Comparison of ENCODE assay signal across 12 cellular contexts in genomic region chr10:16987129-16987670, GRCh38.
DNase-seq lines count a peak whose midpoint lies in the region; ATAC-seq and TF ChIP-seq lines count a peak whose summit lies in the region.
"Had no signal": no experiment of that assay in that cellular context is flagged by ENCODE, and none has a peak within 500 bp of the region (broad histone marks: within the 10 kb centered on the region; RNA-seq: fewer than 3 reads in every experiment).

No MANE protein-coding gene starts in this region.

- no peaks in the 10 kb centered on the region for H3K79me2 ChIP-seq in neural progenitor cell (ENCODE audit: low read depth)

- H3K36me3 ChIP-seq in neural progenitor cell = no peaks in the 10 kb centered on the region

- TF ChIP-seq CTCF in WI38 (IDR thresholded peaks at IDR 0.05; ENCODE audit: low read depth, low read length) (no peak), fibroblast of mammary gland (conservative IDR thresholded peaks at IDR 0.05; ENCODE audit: control insufficient read depth, insufficient read depth, low read depth, low read length) (no peak), neural progenitor cell (IDR thresholded peaks at IDR 0.05) (no peak)

- H3K9me3 ChIP-seq in neural progenitor cell (ENCODE audit: low read depth) = no peaks in the 10 kb centered on the region

- peaks cover 10% of the 10 kb centered on the region for H3K27me3 Mint-ChIP-seq in neural progenitor cell (ENCODE audit: insufficient read depth, low read depth)
- H3K27me3 Mint-ChIP-seq in T-helper 2 cell treated with Interferon-gamma antibody and Interleukin-4, amounts not matched to agents 5 μg/mL and 100 μg/mL, for 36 hours (ENCODE audit: low read depth) = peaks cover 11% of the 10 kb centered on the region

- peak overlapping the region; percentile 4 for H3K4me3 Mint-ChIP-seq in neural progenitor cell
- no peak overlapping the region for H3K4me3 Mint-ChIP-seq in T-helper 2 cell treated with Interferon-gamma antibody and Interleukin-4, amounts not matched to agents 5 μg/mL and 100 μg/mL, for 36 hours
- H3K4me3 Mint-ChIP-seq: B cell had no signal

- H3K27me3 ChIP-seq in neural progenitor cell = no peaks in the 10 kb centered on the region

- H3F3A ChIP-seq in neural progenitor cell (ENCODE audit: low read depth) = no peaks in the 10 kb centered on the region

- H3K4me1 ChIP-seq in neural progenitor cell = peaks cover 17% of the 10 kb centered on the region

- DNase-seq in AG20443 (ENCODE audit: low spot score) (peak; percentile 47), fibroblast of mammary gland (ENCODE audit: low read depth) (peak; percentile 75), neural progenitor cell (ENCODE audit: low spot score) (no peak), RPMI8226 (no peak), NCI-H345 treated with DMSO at 0.1 percent for 48 hours (lab: John Stamatoyannopoulos, UW; ENCODE audit: unreplicated experiment) (no peak)
- DNase-seq in T-helper 2 cell treated with Interferon-gamma antibody and Interleukin-4, amounts not matched to agents 5 μg/mL and 100 μg/mL, for 36 hours (ENCODE audit: low spot score) = no peak
- DNase-seq: mesendoderm had no signal

- H2AFZ ChIP-seq in neural progenitor cell (replicated peaks) = peak overlapping the region; percentile 58

- H3K4me2 ChIP-seq in neural progenitor cell = no peak overlapping the region

- H4K20me1 ChIP-seq in neural progenitor cell (ENCODE audit: low read depth) = no peaks in the 10 kb centered on the region

- H3K27ac Mint-ChIP-seq in neural progenitor cell = peak overlapping the region; percentile 99
- no peak overlapping the region for H3K27ac Mint-ChIP-seq in T-helper 2 cell treated with Interferon-gamma antibody and Interleukin-4, amounts not matched to agents 5 μg/mL and 100 μg/mL, for 36 hours
- H3K27ac Mint-ChIP-seq: B cell had no signal

- peak overlapping the region; percentile 1; the same call in 1 of the 2 replicates for H3K4me3 ChIP-seq in WI38 (ENCODE audit: low read depth, low read length)
- no peak overlapping the region for H3K4me3 ChIP-seq in fibroblast of mammary gland (ENCODE audit: control insufficient read depth, low read depth, low read length)
- no peak overlapping the region for H3K4me3 ChIP-seq in neural progenitor cell
- H3K4me3 ChIP-seq: GM12878 had no signal

- H3K27ac ChIP-seq in neural progenitor cell = no peak overlapping the region

- H3K9ac ChIP-seq in neural progenitor cell = no peak overlapping the region

- H3K4me1 Mint-ChIP-seq in neural progenitor cell = peaks cover 53% of the 10 kb centered on the region
- no peaks in the 10 kb centered on the region for H3K4me1 Mint-ChIP-seq in T-helper 2 cell treated with Interferon-gamma antibody and Interleukin-4, amounts not matched to agents 5 μg/mL and 100 μg/mL, for 36 hours (ENCODE audit: low read depth)
- H3K4me1 Mint-ChIP-seq: B cell had no signal

- no peak for ATAC-seq in GM21381 (IDR thresholded peaks at IDR 0.05; ENCODE audit: unreplicated experiment)
- ATAC-seq: activated CD4-positive, CD25-positive, alpha-beta regulatory T cell treated with anti-CD3 and anti-CD28 coated beads, Interleukin-2, amount 50 U/mL, for 24 hours; GM12878 had no signal

- peaks cover 8% of the 10 kb centered on the region for H3K9me3 Mint-ChIP-seq in neural progenitor cell
- H3K9me3 Mint-ChIP-seq in T-helper 2 cell treated with Interferon-gamma antibody and Interleukin-4, amounts not matched to agents 5 μg/mL and 100 μg/mL, for 36 hours = no peaks in the 10 kb centered on the region

- H3K36me3 Mint-ChIP-seq in neural progenitor cell = peaks cover 15% of the 10 kb centered on the region
- H3K36me3 Mint-ChIP-seq in T-helper 2 cell treated with Interferon-gamma antibody and Interleukin-4, amounts not matched to agents 5 μg/mL and 100 μg/mL, for 36 hours (ENCODE audit: low read depth) = no peaks in the 10 kb centered on the region

Comparison
In these comparisons a context has a peak if more than half of its experiments do, and no peak if none do; other contexts are left out.
1. DNase-seq: peak in AG20443 (single experiment) and fibroblast of mammary gland (single experiment); none in neural progenitor cell (single experiment), T-helper 2 cell treated with Interferon-gamma antibody and Interleukin-4, amounts not matched to agents 5 μg/mL and 100 μg/mL, for 36 hours (single experiment), RPMI8226 (single experiment) and NCI-H345 treated with DMSO at 0.1 percent for 48 hours (single experiment).